14 cellular contexts compared by ENCODE assay signal in genomic region chr5:100905259-100905914, GRCh38.
DNase-seq lines count a peak whose midpoint lies in the region; ATAC-seq and TF ChIP-seq lines count a peak whose summit lies in the region.
"Had no signal": no experiment of that assay in that cellular context is flagged by ENCODE, and none has a peak within 500 bp of the region (broad histone marks: within the 10 kb centered on the region; RNA-seq: fewer than 3 reads in every experiment).

No MANE protein-coding gene starts in this region.

- H3K27me3 ChIP-seq in BLaER1 treated with 17β-estradiol and CSF1 and Interleukin-3, amounts not matched to agents 10 nM and 100 nM: no peaks in the 10 kb centered on the region
- no peaks in the 10 kb centered on the region for H3K27me3 ChIP-seq in SU-DHL-6 (ENCODE audit: low read length)

- H3K9ac ChIP-seq in BLaER1 treated with 17β-estradiol and CSF1 and Interleukin-3, amounts not matched to agents 10 nM and 100 nM: peak overlapping the region; percentile 91 to 100 (median 99)
- peak overlapping the region; percentile 69 for H3K9ac ChIP-seq in SU-DHL-6 (ENCODE audit: low read length)

- no peaks in the 10 kb centered on the region; a peak in 1 of 22 replicates for H3K9me3 ChIP-seq in BLaER1 treated with 17β-estradiol and CSF1 and Interleukin-3, amounts not matched to agents 10 nM and 100 nM (replicated peaks in 1 of 11)
- H3K9me3 ChIP-seq in SU-DHL-6 (ENCODE audit: insufficient read depth, low read length): no peaks in the 10 kb centered on the region

- H3K4me2 ChIP-seq in BLaER1 treated with 17β-estradiol and CSF1 and Interleukin-3, amounts not matched to agents 10 nM and 100 nM: peak overlapping the region; percentile 81 to 94 (median 93)
- H3K4me2 ChIP-seq in SU-DHL-6 (ENCODE audit: low read depth, low read length, poor library complexity, severe bottlenecking): peak overlapping the region; percentile 92

- H3K9me2 ChIP-seq in SU-DHL-6 (replicated peaks; ENCODE audit: insufficient read depth, low read length): no peaks in the 10 kb centered on the region

- DNase-seq in GM12865 (ENCODE audit: low read depth) (peak; percentile 67), RKO (ENCODE audit: low spot score) (no peak), DMS114 treated with DMSO at 0.1 percent for 48 hours (lab: John Stamatoyannopoulos, UW; ENCODE audit: unreplicated experiment) (no peak)
- DNase-seq in effector CD8-positive, alpha-beta T cell (lab: John Stamatoyannopoulos, UW): peak; percentile 1
- DNase-seq: foreskin fibroblast, NCI-H1105, OCI-M1 had no signal

- H2AFZ ChIP-seq in SU-DHL-6 (ENCODE audit: low read depth, low read length, severe bottlenecking): peak overlapping the region; percentile 54

- no peak for TF ChIP-seq CTCF in GM12865 (IDR thresholded peaks at IDR 0.05; ENCODE audit: insufficient read depth, low read depth, low read length, missing control alignments)
- TF ChIP-seq CTCF in SU-DHL-6 (IDR thresholded peaks at IDR 0.05; ENCODE audit: insufficient read depth, low read length, poor library complexity, severe bottlenecking): no peak

- ATAC-seq in GM19035 (IDR thresholded peaks at IDR 0.05; ENCODE audit: unreplicated experiment) (no peak), HG02981 (IDR thresholded peaks at IDR 0.05; ENCODE audit: unreplicated experiment) (no peak)
- ATAC-seq: left lobe of liver, sciatic nerve had no signal

- peaks cover 0 to 10% (median 0%) of the 10 kb centered on the region in 11 experiments; a peak in 7 of 22 replicates for H4K20me1 ChIP-seq in BLaER1 treated with 17β-estradiol and CSF1 and Interleukin-3, amounts not matched to agents 10 nM and 100 nM
- H4K20me1 ChIP-seq in SU-DHL-6 (ENCODE audit: low read depth, low read length): no peaks in the 10 kb centered on the region

- peaks cover 4 to 31% (median 19%) of the 10 kb centered on the region in 10 experiments; a peak in 19 of 20 replicates for H3K4me1 ChIP-seq in BLaER1 treated with 17β-estradiol and CSF1 and Interleukin-3, amounts not matched to agents 10 nM and 100 nM

- peak overlapping the region; percentile 75 to 100 (median 99) for H3K27ac ChIP-seq in BLaER1 treated with 17β-estradiol and CSF1 and Interleukin-3, amounts not matched to agents 10 nM and 100 nM
- peak overlapping the region; percentile 98 for H3K27ac ChIP-seq in SU-DHL-6 (ENCODE audit: low read depth, low read length)
- H3K27ac ChIP-seq: cardiac muscle cell had no signal

- H3K36me3 ChIP-seq in BLaER1 treated with 17β-estradiol and CSF1 and Interleukin-3, amounts not matched to agents 10 nM and 100 nM: no peaks in the 10 kb centered on the region; a peak in 1 of 22 replicates
- H3K36me3 ChIP-seq in SU-DHL-6 (ENCODE audit: low read length): no peaks in the 10 kb centered on the region
- H3K36me3 ChIP-seq: cardiac muscle cell had no signal

- peaks cover 58% of the 10 kb centered on the region for H3K79me2 ChIP-seq in SU-DHL-6 (ENCODE audit: insufficient read depth, low read length)

- peaks cover 32% of the 10 kb centered on the region for H3F3A ChIP-seq in SU-DHL-6 (ENCODE audit: insufficient read depth)

- peak overlapping the region; percentile 79 to 99 (median 95) for H3K4me3 ChIP-seq in BLaER1 treated with 17β-estradiol and CSF1 and Interleukin-3, amounts not matched to agents 10 nM and 100 nM
- peak overlapping the region; percentile 79 for H3K4me3 ChIP-seq in GM12865 (ENCODE audit: low read depth, low read length)
- peak overlapping the region; percentile 90 for H3K4me3 ChIP-seq in SU-DHL-6 (ENCODE audit: insufficient read depth, low read length, poor library complexity, severe bottlenecking)
- H3K4me3 ChIP-seq: cardiac muscle cell had no signal

Comparison
In these comparisons a context has a peak if more than half of its experiments do, and no peak if none do; other contexts are left out.
1. DNase-seq: peak in GM12865 (single experiment) and effector CD8-positive, alpha-beta T cell (single experiment); none in RKO (single experiment) and DMS114 treated with DMSO at 0.1 percent for 48 hours (single experiment).
2. Peak in every context shown above with its lines, with median percentiles within 50 percentile points of each other: H3K4me3 ChIP-seq.